In genomic region chr1:151739590-151740355, GRCh38 we compare ENCODE assay signal across 20 cellular contexts. TPM values are rescaled to one million over a fixed set of nuclear protein-coding genes. Genes with fewer than 3 reads are reported as not detected.
A peak's percentile ranks its signal among the peaks of the same experiment; 100 is the strongest.
DNase-seq lines count a peak whose midpoint lies in the region; ATAC-seq, FAIRE-seq and TF ChIP-seq lines count a peak whose summit lies in the region.
"Had no signal": no experiment of that assay in that cellular context is flagged by ENCODE, and none has a peak within 500 bp of the region (broad histone marks: within the 10 kb centered on the region; RNA-seq: fewer than 3 reads in every experiment).

No MANE protein-coding gene starts in this region.

- no peak for TF ChIP-seq RAD21 in HepG2 (CRISPR knock-in tag; IDR thresholded peaks at IDR 0.05)

- CTCF ChIA-PET in MCF 10A (lab: Yijun Ruan, JAX) = interaction anchor here (0.6 to 4.1 kb wide), 3 partner anchors 88 to 292 kb away, joined by 3 to 24 read pairs (median 5); no protein-coding TSS in a partner anchor
- CTCF ChIA-PET in HepG2 (lab: Yijun Ruan, JAX; ENCODE audit: low intra/inter-chr PET ratio, low total read pairs) = no interaction called here

- H3K36me3 Mint-ChIP-seq in MCF 10A (ENCODE audit: insufficient read depth, unreplicated experiment) = no peaks in the 10 kb centered on the region

- H3K27ac ChIP-seq in body of pancreas (peak overlapping the region in 3 of 4 donors; percentile 10 to 48 (median 26)), HepG2 (ENCODE audit: extremely low read length, insufficient read depth, low read length) (no peak overlapping the region)

- H3K79me2 ChIP-seq in HepG2 (ENCODE audit: insufficient read depth, low read length) = no peaks in the 10 kb centered on the region

- TF ChIP-seq EP300 in HepG2 (IDR thresholded peaks at IDR 0.05; ENCODE audit: low read depth in 2 of 2, low read length in 2 of 2) (no peak), HepG2 (CRISPR knock-in tag; IDR thresholded peaks at IDR 0.05; ENCODE audit: borderline replicate concordance) (no peak)

- H3K27me3 Mint-ChIP-seq in MCF 10A (ENCODE audit: insufficient read depth, unreplicated experiment) = peaks cover 30% of the 10 kb centered on the region
- H3K27me3 Mint-ChIP-seq: activated T-cell treated with anti-CD3 and anti-CD28 coated beads, Interleukin-2, amount 50 U/mL, for 24 hours; stimulated activated naive CD8-positive, alpha-beta T cell treated with anti-CD3 and anti-CD28 coated beads, Interleukin-15, amount 100 ng/mL, for 72 hours had no signal

- H3K9me3 ChIP-seq in body of pancreas (no peaks in the 10 kb centered on the region), HepG2 (ENCODE audit: low read length) (peaks cover 16% of the 10 kb centered on the region; the same call in 1 of the 2 replicates)

- 31 to 32% methylated on average over 3 of the region's 3 CpGs for WGBS in body of pancreas, 2 donors
- 0% methylated on average over 3 of the region's 3 CpGs for WGBS in HepG2 (ENCODE audit: low lambda C conversion rate)

- no TSS peak for BruUV-seq in MCF 10A (replicated peaks; lab: Mats Ljungman, UMichigan)
- BruUV-seq in HepG2 (replicated peaks; lab: Mats Ljungman, UMichigan) = no TSS peak

- intact Hi-C loops in MCF 10A (cut with micrococcal nuclease) = loop anchor here (10.0 kb wide), 1 partner anchor 545 kb away; the partner anchor contains the start of genes PIP5K1A and VPS72
- intact Hi-C loops in body of pancreas (cut with DNase I) = loop anchor here (10.0 kb wide), 2 partner anchors 145 to 295 kb away; no protein-coding TSS in a partner anchor
- intact Hi-C loops in HepG2 (cut with micrococcal nuclease; ENCODE audit: unreplicated experiment) = loop anchor here (5.0 kb wide), 1 partner anchor 297 kb away; no protein-coding TSS in a partner anchor

- peaks cover 9% of the 10 kb centered on the region for H3K9me3 Mint-ChIP-seq in MCF 10A (ENCODE audit: unreplicated experiment)

- no peak overlapping the region for H3K4me3 ChIP-seq in body of pancreas
- H3K4me3 ChIP-seq in HepG2 (replicated peaks in 1 of 3; ENCODE audit: insufficient read depth in 1 of 3, low read depth in 2 of 3, low read length in 3 of 3) = no peak overlapping the region
- H3K4me3 ChIP-seq: lung had no signal

- no peak for TF ChIP-seq POLR2A in body of pancreas (IDR thresholded peaks at IDR 0.05)
- no peak for TF ChIP-seq POLR2A in HepG2 (IDR thresholded peaks at IDR 0.05; ENCODE audit: insufficient read depth in 1 of 2, low read depth in 2 of 2, low read length in 2 of 2)

- ATAC-seq in body of pancreas (peak; percentile 58), HepG2 (no peak)
- ATAC-seq: activated naive CD8-positive, alpha-beta T cell treated with anti-CD3 and anti-CD28 coated beads, Interleukin-2, amount 50 U/mL, for 24 hours; stimulated activated naive CD8-positive, alpha-beta T cell treated with anti-CD3 and anti-CD28 coated beads, Interleukin-15, amount 100 ng/mL, for 72 hours had no signal

- POLR2A ChIA-PET in MCF 10A (lab: Yijun Ruan, JAX) = interaction anchor here (0.6 to 1.1 kb wide), 3 partner anchors 24 to 284 kb away, joined by 3 read pairs; partner anchors contain the start of gene MRPL9
- POLR2A ChIA-PET in HepG2 (lab: Yijun Ruan, JAX) = no interaction called here

- H3K27ac Mint-ChIP-seq in MCF 10A (ENCODE audit: low read depth, unreplicated experiment) = no peak overlapping the region
- H3K27ac Mint-ChIP-seq: activated naive CD8-positive, alpha-beta T cell treated with anti-CD3 and anti-CD28 coated beads, Interleukin-2, amount 50 U/mL, for 24 hours; activated T-cell treated with anti-CD3 and anti-CD28 coated beads, Interleukin-2, amount 50 U/mL, for 24 hours; stimulated activated naive CD8-positive, alpha-beta T cell treated with anti-CD3 and anti-CD28 coated beads, Interleukin-15, amount 100 ng/mL, for 72 hours had no signal

- H3K27me3 ChIP-seq in body of pancreas (no peaks in the 10 kb centered on the region), HepG2 (ENCODE audit: control insufficient read depth in 1 of 2, insufficient read depth in 2 of 2, low read length in 2 of 2) (peaks cover 0 to 11% of the 10 kb centered on the region in 2 experiments; a peak in 2 of 5 replicates)

- no peak overlapping the region for H3K4me3 Mint-ChIP-seq in MCF 10A (ENCODE audit: unreplicated experiment)
- H3K4me3 Mint-ChIP-seq: activated naive CD8-positive, alpha-beta T cell treated with anti-CD3 and anti-CD28 coated beads, Interleukin-2, amount 50 U/mL, for 24 hours; activated T-cell treated with anti-CD3 and anti-CD28 coated beads, Interleukin-2, amount 50 U/mL, for 24 hours; neural crest cell; stimulated activated naive CD8-positive, alpha-beta T cell treated with anti-CD3 and anti-CD28 coated beads, Interleukin-15, amount 100 ng/mL, for 72 hours had no signal

- H3K4me1 ChIP-seq in body of pancreas (peaks cover 12% of the 10 kb centered on the region), HepG2 (ENCODE audit: insufficient read depth, low read length) (no peaks in the 10 kb centered on the region)

- no peak overlapping the region for H3K4me2 ChIP-seq in HepG2 (ENCODE audit: low read depth, low read length)

- no peaks in the 10 kb centered on the region for H4K20me1 ChIP-seq in HepG2 (ENCODE audit: insufficient read depth, low read length)

- H3K36me3 ChIP-seq in body of pancreas (replicated peaks in 1 of 2; ENCODE audit: insufficient read depth in 1 of 2, low read depth in 2 of 2) (no peaks in the 10 kb centered on the region), HepG2 (replicated peaks in 1 of 2; ENCODE audit: control insufficient read depth in 1 of 2, insufficient read depth in 2 of 2, low read length in 2 of 2) (no peaks in the 10 kb centered on the region)

- no peak for FAIRE-seq in HepG2 (lab: Jason Lieb, UNC)

- peaks cover 6% of the 10 kb centered on the region for H3K4me1 Mint-ChIP-seq in MCF 10A (ENCODE audit: insufficient read depth, unreplicated experiment)
- H3K4me1 Mint-ChIP-seq: activated naive CD8-positive, alpha-beta T cell treated with anti-CD3 and anti-CD28 coated beads, Interleukin-2, amount 50 U/mL, for 24 hours; neural crest cell had no signal

- no peak overlapping the region for H3K9ac ChIP-seq in HepG2 (ENCODE audit: insufficient read depth, low read depth, low read length)

- H2AFZ ChIP-seq in HepG2 (ENCODE audit: low read length) = no peak overlapping the region

- peak; percentile 89 to 97 for DNase-seq in T47D (ENCODE audit: low read depth in 1 of 2, low spot score in 1 of 2)
- no peak for DNase-seq in MCF 10A (ENCODE audit: unreplicated experiment)
- peak; percentile 29 to 56 (median 49) for DNase-seq in body of pancreas
- DNase-seq in HepG2 (ENCODE audit: low spot score) = no peak
- no peak for DNase-seq in NCI-H446 (lab: John Stamatoyannopoulos, UW)
- no peak for DNase-seq in stimulated activated naive CD4-positive, alpha-beta T cell treated with Interleukin-2 at 50 U/mL for 16 hours (lab: John Stamatoyannopoulos, UW)
- DNase-seq in activated naive CD4-positive, alpha-beta T cell treated with Interleukin-2 at 50 U/mL for 16 hours = no peak
- no peak for DNase-seq in activated CD4-positive, alpha-beta T cell treated with anti-CD3 and anti-CD28 coated beads for 4 hours
- DNase-seq: activated CD4-positive, CD25-positive, alpha-beta regulatory T cell treated with anti-CD3 and anti-CD28 coated beads, Interleukin-2, amount 50 U/mL, for 72 hours; activated naive CD8-positive, alpha-beta T cell treated with anti-CD3 and anti-CD28 coated beads, Interleukin-2, amount 50 U/mL, for 24 hours; activated T-cell treated with anti-CD3 and anti-CD28 coated beads, Interleukin-2, amount 50 U/mL, for 24 hours; cerebellar nuclear complex; HCEC 1CT; NCI-H2171 treated with DMSO at 0.1 percent for 48 hours; stimulated activated naive CD8-positive, alpha-beta T cell treated with anti-CD3 and anti-CD28 coated beads, Interleukin-15, amount 100 ng/mL, for 72 hours had no signal

- no peak for TF ChIP-seq CTCF in MCF 10A (IDR thresholded peaks at IDR 0.05; ENCODE audit: unreplicated experiment)
- TF ChIP-seq CTCF in body of pancreas (IDR thresholded peaks at IDR 0.05) = peak in 2 of 7 experiments; percentile 4 to 10
- TF ChIP-seq CTCF in HepG2 (CRISPR knock-in tag; IDR thresholded peaks at IDR 0.05) = no peak

- in situ Hi-C loops in T47D (cut with HindIII; ENCODE audit: low pct_unique_long_range_greater_than_20kb, low sequenced_read_pairs) = no loop called here
- in situ Hi-C loops in HepG2 (cut with HindIII; ENCODE audit: extremely low pct_ligation_motif_present, low pct_unique_long_range_greater_than_20kb) = loop anchor here (10.0 to 25.0 kb wide), 2 partner anchors 145 to 202 kb away; partner anchors contain the start of gene TUFT1

RNA-seq across cellular contexts. Expression of gene RIIAD1, which starts 18.5 kb away (rescaled TPM):
- total RNA-seq in MCF 10A (2022) (not detected in 2 replicates), body of pancreas (not detected), HepG2 (2016; rRNA removed; fragmentation: Illumina TruSeq; extraction: Trizol) (not detected in 2 replicates)
- not detected in 2 replicates for total RNA-seq in HepG2 (2016; cell fraction: cytosol; rRNA removed; fragmentation: Illumina TruSeq; extraction: Trizol; ENCODE audit: low read depth)
- not detected in 2 replicates for total RNA-seq in HepG2 (2016; cell fraction: insoluble cytoplasmic fraction; rRNA removed; fragmentation: Illumina TruSeq; extraction: Trizol)
- total RNA-seq in HepG2 (2016; cell fraction: membrane; rRNA removed; fragmentation: Illumina TruSeq; extraction: Trizol) = not detected in 2 replicates
- not detected in 2 replicates for total RNA-seq in HepG2 (2016; cell fraction: nucleus; rRNA removed; fragmentation: Illumina TruSeq; extraction: Trizol)
- not detected in 2 replicates for polyA plus RNA-seq in HepG2 (2011; rRNA removed)
- polyA plus RNA-seq in HepG2 (2011; cell fraction: cytosol; rRNA removed) = not detected in 2 replicates
- not detected in 2 replicates for polyA plus RNA-seq in HepG2 (2011; cell fraction: nucleus; rRNA removed)
- not detected in 2 replicates for polyA plus RNA-seq in HepG2 (2012)
- polyA plus RNA-seq in HepG2 (2016; cell fraction: cytosol; fragmentation: Illumina TruSeq; extraction: Trizol; ENCODE audit: low read depth) = not detected in 2 replicates
- not detected in 2 replicates for polyA plus RNA-seq in HepG2 (2016; cell fraction: insoluble cytoplasmic fraction; fragmentation: Illumina TruSeq; extraction: Trizol; ENCODE audit: low read depth)
- not detected in 2 replicates for polyA plus RNA-seq in HepG2 (2016; cell fraction: membrane; fragmentation: Illumina TruSeq; extraction: Trizol; ENCODE audit: low read depth)
- not detected in 2 replicates for polyA plus RNA-seq in HepG2 (2016; cell fraction: nucleus; fragmentation: Illumina TruSeq; extraction: Trizol; ENCODE audit: insufficient read depth, low read depth)
- not detected in 2 replicates for polyA minus RNA-seq in HepG2 (2011; rRNA and poly(A)+ RNA removed; ENCODE audit: low replicate concordance)
- polyA minus RNA-seq in HepG2 (2011; cell fraction: cytosol; rRNA and poly(A)+ RNA removed) = not detected in 2 replicates
- polyA minus RNA-seq in HepG2 (2011; cell fraction: nucleus; rRNA and poly(A)+ RNA removed) = not detected in 2 replicates
- total RNA-seq: epithelial cell of proximal tubule, skeletal muscle tissue had no signal
- polyA plus RNA-seq: AG04450 had no signal

RNA-seq across cellular contexts. Expression of gene CELF3, which starts 23.2 kb away (rescaled TPM):
- not detected in 2 replicates for total RNA-seq in MCF 10A (2022)
- 10 to 100 TPM in 1 of 2 donors, 1 to 10 TPM in 1; 1.6 to 48.1 TPM for total RNA-seq in body of pancreas
- not detected in 2 replicates for total RNA-seq in HepG2 (2016; rRNA removed; fragmentation: Illumina TruSeq; extraction: Trizol)
- total RNA-seq in HepG2 (2016; cell fraction: cytosol; rRNA removed; fragmentation: Illumina TruSeq; extraction: Trizol; ENCODE audit: low read depth) = not detected in 2 replicates
- total RNA-seq in HepG2 (2016; cell fraction: insoluble cytoplasmic fraction; rRNA removed; fragmentation: Illumina TruSeq; extraction: Trizol) = not detected in 2 replicates
- 0.10 TPM in 1 of 2 replicates, not detected in the other for total RNA-seq in HepG2 (2016; cell fraction: membrane; rRNA removed; fragmentation: Illumina TruSeq; extraction: Trizol)
- not detected in 2 replicates for total RNA-seq in HepG2 (2016; cell fraction: nucleus; rRNA removed; fragmentation: Illumina TruSeq; extraction: Trizol)
- not detected in 2 replicates for polyA plus RNA-seq in HepG2 (2011; rRNA removed)
- 0.03 TPM in 1 of 2 replicates, not detected in the other for polyA plus RNA-seq in HepG2 (2011; cell fraction: cytosol; rRNA removed)
- 0.05 and 0.09 TPM in 2 replicates for polyA plus RNA-seq in HepG2 (2011; cell fraction: nucleus; rRNA removed)
- 0.11 TPM in 1 of 2 replicates, not detected in the other for polyA plus RNA-seq in HepG2 (2012)
- not detected in 2 replicates for polyA plus RNA-seq in HepG2 (2016; cell fraction: cytosol; fragmentation: Illumina TruSeq; extraction: Trizol; ENCODE audit: low read depth)
- polyA plus RNA-seq in HepG2 (2016; cell fraction: insoluble cytoplasmic fraction; fragmentation: Illumina TruSeq; extraction: Trizol; ENCODE audit: low read depth) = 0.25 TPM in 1 of 2 replicates, not detected in the other
- polyA plus RNA-seq in HepG2 (2016; cell fraction: membrane; fragmentation: Illumina TruSeq; extraction: Trizol; ENCODE audit: low read depth) = not detected in 2 replicates
- not detected in 2 replicates for polyA plus RNA-seq in HepG2 (2016; cell fraction: nucleus; fragmentation: Illumina TruSeq; extraction: Trizol; ENCODE audit: insufficient read depth, low read depth)
- polyA minus RNA-seq in HepG2 (2011; rRNA and poly(A)+ RNA removed; ENCODE audit: low replicate concordance) = not detected in 2 replicates
- not detected in 2 replicates for polyA minus RNA-seq in HepG2 (2011; cell fraction: cytosol; rRNA and poly(A)+ RNA removed)
- polyA minus RNA-seq in HepG2 (2011; cell fraction: nucleus; rRNA and poly(A)+ RNA removed) = not detected in 2 replicates
- total RNA-seq: epithelial cell of proximal tubule had no signal
- polyA plus RNA-seq: AG04450 had no signal

RNA-seq across cellular contexts. Expression of gene MRPL9, which starts 23.5 kb away (rescaled TPM):
- 145 and 146 TPM in 2 replicates for total RNA-seq in MCF 10A (2022)
- 10 to 100 TPM; 24.6 to 40.2 TPM for total RNA-seq in body of pancreas
- total RNA-seq in HepG2 (2016; rRNA removed; fragmentation: Illumina TruSeq; extraction: Trizol) = 107 and 119 TPM in 2 replicates
- total RNA-seq in HepG2 (2016; cell fraction: cytosol; rRNA removed; fragmentation: Illumina TruSeq; extraction: Trizol; ENCODE audit: low read depth) = 60.2 TPM in 2 replicates
- 102 and 120 TPM in 2 replicates for total RNA-seq in HepG2 (2016; cell fraction: insoluble cytoplasmic fraction; rRNA removed; fragmentation: Illumina TruSeq; extraction: Trizol)
- 64.6 and 69.8 TPM in 2 replicates for total RNA-seq in HepG2 (2016; cell fraction: membrane; rRNA removed; fragmentation: Illumina TruSeq; extraction: Trizol)
- 48.1 and 63.1 TPM in 2 replicates for total RNA-seq in HepG2 (2016; cell fraction: nucleus; rRNA removed; fragmentation: Illumina TruSeq; extraction: Trizol)
- 64.3 and 72.1 TPM in 2 replicates for polyA plus RNA-seq in HepG2 (2011; rRNA removed)
- polyA plus RNA-seq in HepG2 (2011; cell fraction: cytosol; rRNA removed) = 52.6 and 61.1 TPM in 2 replicates
- polyA plus RNA-seq in HepG2 (2011; cell fraction: nucleus; rRNA removed) = 70.6 and 76.7 TPM in 2 replicates
- 66.7 and 75.5 TPM in 2 replicates for polyA plus RNA-seq in HepG2 (2012)
- 43.8 and 46.0 TPM in 2 replicates for polyA plus RNA-seq in HepG2 (2016; cell fraction: cytosol; fragmentation: Illumina TruSeq; extraction: Trizol; ENCODE audit: low read depth)
- 120 and 126 TPM in 2 replicates for polyA plus RNA-seq in HepG2 (2016; cell fraction: insoluble cytoplasmic fraction; fragmentation: Illumina TruSeq; extraction: Trizol; ENCODE audit: low read depth)
- polyA plus RNA-seq in HepG2 (2016; cell fraction: membrane; fragmentation: Illumina TruSeq; extraction: Trizol; ENCODE audit: low read depth) = 60.2 and 71.9 TPM in 2 replicates
- polyA plus RNA-seq in HepG2 (2016; cell fraction: nucleus; fragmentation: Illumina TruSeq; extraction: Trizol; ENCODE audit: insufficient read depth, low read depth) = 76.3 and 94.3 TPM in 2 replicates
- polyA minus RNA-seq in HepG2 (2011; rRNA and poly(A)+ RNA removed; ENCODE audit: low replicate concordance) = 27.1 and 132 TPM in 2 replicates
- polyA minus RNA-seq in HepG2 (2011; cell fraction: cytosol; rRNA and poly(A)+ RNA removed) = 36.5 and 37.1 TPM in 2 replicates
- polyA minus RNA-seq in HepG2 (2011; cell fraction: nucleus; rRNA and poly(A)+ RNA removed) = 35.1 and 42.1 TPM in 2 replicates

RNA-seq across cellular contexts. Expression of gene TDRKH, which starts 50.5 kb away (rescaled TPM):
- total RNA-seq in MCF 10A (2022) (5.6 and 10.6 TPM in 2 replicates), body of pancreas (1 to 10 TPM; 2.6 to 4.0 TPM), HepG2 (2016; rRNA removed; fragmentation: Illumina TruSeq; extraction: Trizol) (5.4 and 5.6 TPM in 2 replicates)
- total RNA-seq in HepG2 (2016; cell fraction: cytosol; rRNA removed; fragmentation: Illumina TruSeq; extraction: Trizol; ENCODE audit: low read depth) = 0.30 and 0.62 TPM in 2 replicates
- total RNA-seq in HepG2 (2016; cell fraction: insoluble cytoplasmic fraction; rRNA removed; fragmentation: Illumina TruSeq; extraction: Trizol) = 4.9 and 5.8 TPM in 2 replicates
- 1.9 and 2.7 TPM in 2 replicates for total RNA-seq in HepG2 (2016; cell fraction: membrane; rRNA removed; fragmentation: Illumina TruSeq; extraction: Trizol)
- 3.2 and 4.4 TPM in 2 replicates for total RNA-seq in HepG2 (2016; cell fraction: nucleus; rRNA removed; fragmentation: Illumina TruSeq; extraction: Trizol)
- polyA plus RNA-seq in HepG2 (2011; rRNA removed) = 3.9 and 4.3 TPM in 2 replicates
- polyA plus RNA-seq in HepG2 (2011; cell fraction: cytosol; rRNA removed) = 2.3 and 3.8 TPM in 2 replicates
- 2.4 and 4.6 TPM in 2 replicates for polyA plus RNA-seq in HepG2 (2011; cell fraction: nucleus; rRNA removed)
- 5.1 and 5.6 TPM in 2 replicates for polyA plus RNA-seq in HepG2 (2012)
- polyA plus RNA-seq in HepG2 (2016; cell fraction: cytosol; fragmentation: Illumina TruSeq; extraction: Trizol; ENCODE audit: low read depth) = 0.55 and 0.59 TPM in 2 replicates
- 5.3 and 5.4 TPM in 2 replicates for polyA plus RNA-seq in HepG2 (2016; cell fraction: insoluble cytoplasmic fraction; fragmentation: Illumina TruSeq; extraction: Trizol; ENCODE audit: low read depth)
- polyA plus RNA-seq in HepG2 (2016; cell fraction: membrane; fragmentation: Illumina TruSeq; extraction: Trizol; ENCODE audit: low read depth) = 1.2 and 1.4 TPM in 2 replicates
- 3.8 and 4.5 TPM in 2 replicates for polyA plus RNA-seq in HepG2 (2016; cell fraction: nucleus; fragmentation: Illumina TruSeq; extraction: Trizol; ENCODE audit: insufficient read depth, low read depth)
- polyA minus RNA-seq in HepG2 (2011; rRNA and poly(A)+ RNA removed; ENCODE audit: low replicate concordance) = 2.0 and 2.3 TPM in 2 replicates
- polyA minus RNA-seq in HepG2 (2011; cell fraction: cytosol; rRNA and poly(A)+ RNA removed) = 1.8 and 3.2 TPM in 2 replicates
- polyA minus RNA-seq in HepG2 (2011; cell fraction: nucleus; rRNA and poly(A)+ RNA removed) = 4.0 and 4.5 TPM in 2 replicates

Comparison
In these comparisons a context has a peak if more than half of its experiments do, and no peak if none do; other contexts are left out.
1. DNase-seq: peak in T47D (2 of 2) and body of pancreas (4 of 4); none in MCF 10A (single experiment), HepG2 (single experiment), NCI-H446 (0 of 2), stimulated activated naive CD4-positive, alpha-beta T cell treated with Interleukin-2 at 50 U/mL for 16 hours (single experiment), activated naive CD4-positive, alpha-beta T cell treated with Interleukin-2 at 50 U/mL for 16 hours (single experiment) and activated CD4-positive, alpha-beta T cell treated with anti-CD3 and anti-CD28 coated beads for 4 hours (0 of 2).